In genomic region chr15:32651229-32651837, GRCh38 we compare ENCODE assay signal across 8 cellular contexts. TPM values are rescaled to one million over a fixed set of nuclear protein-coding genes. Genes with fewer than 3 reads are reported as not detected.
A peak's percentile ranks its signal among the peaks of the same experiment; 100 is the strongest.
DNase-seq lines count a peak whose midpoint lies in the region; ATAC-seq and TF ChIP-seq lines count a peak whose summit lies in the region.

No MANE protein-coding gene starts in this region.

- TF ChIP-seq CTCF in CD8-positive, alpha-beta T cell (IDR thresholded peaks at IDR 0.05), result peak; percentile 71

- no peak overlapping the region for H3K27ac Mint-ChIP-seq in CD8-positive, alpha-beta T cell
- H3K27ac Mint-ChIP-seq in activated naive CD4-positive, alpha-beta T cell treated with anti-CD3 and anti-CD28 coated beads, Interleukin-2, amount 10 ng/mL, durations not matched to agents 7 days and 5 days, result no peak overlapping the region

- no peaks in the 10 kb centered on the region for H3K27me3 Mint-ChIP-seq in CD8-positive, alpha-beta T cell (ENCODE audit: low read depth)
- H3K27me3 Mint-ChIP-seq in activated naive CD4-positive, alpha-beta T cell treated with anti-CD3 and anti-CD28 coated beads, Interleukin-2, amount 10 ng/mL, durations not matched to agents 7 days and 5 days, result no peaks in the 10 kb centered on the region

- no peaks in the 10 kb centered on the region for H3K4me1 Mint-ChIP-seq in CD8-positive, alpha-beta T cell (ENCODE audit: low read depth)
- H3K4me1 Mint-ChIP-seq in activated naive CD4-positive, alpha-beta T cell treated with anti-CD3 and anti-CD28 coated beads, Interleukin-2, amount 10 ng/mL, durations not matched to agents 7 days and 5 days, result peaks cover 9% of the 10 kb centered on the region

- H3K27me3 ChIP-seq in CD8-positive, alpha-beta T cell (ENCODE audit: insufficient read depth, low read length), result no peaks in the 10 kb centered on the region

- H3K36me3 Mint-ChIP-seq in CD8-positive, alpha-beta T cell, result no peaks in the 10 kb centered on the region
- peaks cover 47% of the 10 kb centered on the region for H3K36me3 Mint-ChIP-seq in activated naive CD4-positive, alpha-beta T cell treated with anti-CD3 and anti-CD28 coated beads, Interleukin-2, amount 10 ng/mL, durations not matched to agents 7 days and 5 days

- no peak overlapping the region for H3K27ac ChIP-seq in CD8-positive, alpha-beta T cell (ENCODE audit: low read depth, low read length)

- H3K36me3 ChIP-seq in CD8-positive, alpha-beta T cell (ENCODE audit: insufficient read depth, low read length), result no peaks in the 10 kb centered on the region

- CTCF ChIA-PET in CD8-positive, alpha-beta T cell (lab: Charles Lee), result interaction anchor here (1.2 to 3.7 kb wide), 2 partner anchors 11 to 14 kb away, joined by 3 to 24 read pairs; no protein-coding TSS in a partner anchor
- CTCF ChIA-PET in activated naive CD4-positive, alpha-beta T cell treated with anti-CD3 and anti-CD28 coated beads, Interleukin-2, amount 10 ng/mL, durations not matched to agents 7 days and 5 days (lab: Charles Lee), result interaction anchor here (0.8 to 1.9 kb wide), 6 partner anchors 10 to 342 kb away, joined by 3 to 15 read pairs (median 4); partner anchors contain the start of gene SCG5

- ATAC-seq in CD8-positive, alpha-beta T cell, result peak; percentile 81
- ATAC-seq in GM18909 (IDR thresholded peaks at IDR 0.05; ENCODE audit: poor library complexity, unreplicated experiment), result peak; percentile 70
- peak; percentile 82 for ATAC-seq in HG03432 (IDR thresholded peaks at IDR 0.05; ENCODE audit: unreplicated experiment)
- ATAC-seq in left cardiac atrium, result peak; percentile 55 to 67
- peak; percentile 69 for ATAC-seq in sciatic nerve
- ATAC-seq in HG03378 (IDR thresholded peaks at IDR 0.05; ENCODE audit: unreplicated experiment), result no peak

- intact Hi-C loops in CD8-positive, alpha-beta T cell (cut with DNase I, micrococcal nuclease), result no loop called here
- intact Hi-C loops in left cardiac atrium (cut with DNase I) (no loop called here), sciatic nerve (cut with DNase I) (no loop called here)

- POLR2A ChIA-PET in CD8-positive, alpha-beta T cell (lab: Charles Lee), result no interaction called here

- H3K4me1 ChIP-seq in CD8-positive, alpha-beta T cell (ENCODE audit: insufficient read depth, low read length), result no peaks in the 10 kb centered on the region

- H3K4me3 ChIP-seq in CD8-positive, alpha-beta T cell (ENCODE audit: low read depth, low read length), result no peak overlapping the region

- no peaks in the 10 kb centered on the region for H3K9me3 ChIP-seq in CD8-positive, alpha-beta T cell (ENCODE audit: low read length)

- H3K4me3 Mint-ChIP-seq in CD8-positive, alpha-beta T cell, result no peak overlapping the region
- no peak overlapping the region for H3K4me3 Mint-ChIP-seq in activated naive CD4-positive, alpha-beta T cell treated with anti-CD3 and anti-CD28 coated beads, Interleukin-2, amount 10 ng/mL, durations not matched to agents 7 days and 5 days

- H3K9me3 Mint-ChIP-seq in CD8-positive, alpha-beta T cell, result no peaks in the 10 kb centered on the region
- no peaks in the 10 kb centered on the region for H3K9me3 Mint-ChIP-seq in activated naive CD4-positive, alpha-beta T cell treated with anti-CD3 and anti-CD28 coated beads, Interleukin-2, amount 10 ng/mL, durations not matched to agents 7 days and 5 days

- peak; percentile 4 to 54 (median 32) for DNase-seq in CD8-positive, alpha-beta T cell
- DNase-seq in RKO (ENCODE audit: low spot score) (peak; percentile 48), left cardiac atrium (no peak), sciatic nerve (ENCODE audit: low spot score) (no peak)
- peak; percentile 64 for DNase-seq in activated naive CD4-positive, alpha-beta T cell treated with anti-CD3 and anti-CD28 coated beads, Interleukin-2, amount 10 ng/mL, durations not matched to agents 7 days and 5 days

RNA-seq across cellular contexts. Expression of gene SCG5, which starts 9.8 kb away (rescaled TPM):
- total RNA-seq in CD8-positive, alpha-beta T cell, result not detected
- under 1 TPM; 0.73 to 0.91 TPM for total RNA-seq in left cardiac atrium
- total RNA-seq in sciatic nerve, result 2.5 TPM

RNA-seq across cellular contexts. Expression of gene ARHGAP11A, which starts 36.0 kb away (rescaled TPM):
- 1 to 10 TPM; 3.7 to 5.0 TPM for total RNA-seq in CD8-positive, alpha-beta T cell
- total RNA-seq in left cardiac atrium (1 to 10 TPM; 2.6 to 3.8 TPM), sciatic nerve (2.5 TPM)

RNA-seq across cellular contexts. Expression of gene GOLGA8N, which starts 58.1 kb away (rescaled TPM):
- total RNA-seq in CD8-positive, alpha-beta T cell, result 1 to 10 TPM; 4.0 to 6.5 TPM
- 1 to 10 TPM; 8.8 to 9.2 TPM for total RNA-seq in left cardiac atrium
- total RNA-seq in sciatic nerve, result 35.0 TPM

Comparison
In these comparisons a context has a peak if more than half of its experiments do, and no peak if none do; other contexts are left out.
1. DNase-seq: peak in CD8-positive, alpha-beta T cell (7 of 7), RKO (single experiment) and activated naive CD4-positive, alpha-beta T cell treated with anti-CD3 and anti-CD28 coated beads, Interleukin-2, amount 10 ng/mL, durations not matched to agents 7 days and 5 days (single experiment); none in left cardiac atrium (single experiment) and sciatic nerve (single experiment).